22 cellular contexts compared by ENCODE assay signal in the genomic region with DNA sequence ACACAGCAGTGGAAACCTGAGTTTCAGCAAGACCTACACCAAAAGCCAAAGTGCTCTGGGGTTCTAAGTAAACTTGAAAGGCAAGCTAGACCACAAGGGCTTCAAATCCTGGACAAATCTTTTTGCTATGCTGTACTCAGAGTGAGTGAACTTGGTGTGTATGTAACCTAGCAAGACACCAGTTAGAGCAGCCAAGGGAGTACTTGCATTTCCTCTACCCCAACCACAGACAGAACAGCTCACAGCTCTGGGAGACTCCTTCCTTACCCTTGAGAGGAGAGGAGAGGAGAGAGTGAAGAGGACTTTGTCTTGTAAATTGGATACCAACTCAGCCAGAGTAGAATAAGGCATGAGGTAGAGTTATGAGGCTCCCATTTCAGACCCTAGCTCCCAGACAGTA.
"Had no signal": no experiment of that assay in that cellular context is flagged by ENCODE, and none has a peak within 500 bp of the region (broad histone marks: within the 10 kb centered on the region; RNA-seq: fewer than 3 reads in every experiment).

No MANE protein-coding gene starts in this region.

- H3K27ac Mint-ChIP-seq: effector memory CD8-positive, alpha-beta T cell; memory B cell; mesothelial cell of epicardium; nephron; progenitor cell of endocrine pancreas had no signal

- H3K27ac ChIP-seq: epithelial cell of prostate, esophagus muscularis mucosa, gastroesophageal sphincter, left lung, lower lobe of right lung, pancreas had no signal

- H3K4me3 ChIP-seq: esophagus muscularis mucosa, gastroesophageal sphincter, left lung, lower lobe of right lung, pancreas had no signal

- FAIRE-seq: keratinocyte, pancreas, small intestine had no signal

- H3K36me3 ChIP-seq: esophagus muscularis mucosa, gastroesophageal sphincter, lower lobe of right lung, pancreas had no signal

- H3K27me3 ChIP-seq: esophagus muscularis mucosa, gastroesophageal sphincter, left lung, pancreas had no signal

- ATAC-seq: effector memory CD8-positive, alpha-beta T cell; gastroesophageal sphincter; left lung; lower lobe of right lung; right cardiac atrium had no signal

- H3K4me1 ChIP-seq: esophagus muscularis mucosa, gastroesophageal sphincter, left lung, lower lobe of right lung, pancreas had no signal

- H3K4me3 Mint-ChIP-seq: effector memory CD8-positive, alpha-beta T cell; memory B cell; mesothelial cell of epicardium; nephron had no signal

- H3K27me3 Mint-ChIP-seq: effector memory CD8-positive, alpha-beta T cell; memory B cell; progenitor cell of endocrine pancreas had no signal

- H3K9me3 ChIP-seq: gastroesophageal sphincter, pancreas had no signal

- H3K4me1 Mint-ChIP-seq: nephron had no signal

- DNase-seq: cortex of kidney; effector memory CD8-positive, alpha-beta T cell; foreskin fibroblast; glutamatergic neuron; immature natural killer cell; left lung; lower lobe of right lung; occipital lobe; pancreas; right cardiac atrium; small intestine; stimulated activated CD4-positive, alpha-beta T cell treated with anti-CD3 and anti-CD28 coated beads, Interleukin-12 subunit alpha, Interleukin-12 subunit beta, amount 100 ng/mL, for 4 hours; stimulated activated naive CD4-positive, alpha-beta T cell treated with Interleukin-2 at 50 U/mL for 16 hours; trophoblast cell had no signal
